Comparison of ENCODE assay signal across 1 cellular context in the genomic region with DNA sequence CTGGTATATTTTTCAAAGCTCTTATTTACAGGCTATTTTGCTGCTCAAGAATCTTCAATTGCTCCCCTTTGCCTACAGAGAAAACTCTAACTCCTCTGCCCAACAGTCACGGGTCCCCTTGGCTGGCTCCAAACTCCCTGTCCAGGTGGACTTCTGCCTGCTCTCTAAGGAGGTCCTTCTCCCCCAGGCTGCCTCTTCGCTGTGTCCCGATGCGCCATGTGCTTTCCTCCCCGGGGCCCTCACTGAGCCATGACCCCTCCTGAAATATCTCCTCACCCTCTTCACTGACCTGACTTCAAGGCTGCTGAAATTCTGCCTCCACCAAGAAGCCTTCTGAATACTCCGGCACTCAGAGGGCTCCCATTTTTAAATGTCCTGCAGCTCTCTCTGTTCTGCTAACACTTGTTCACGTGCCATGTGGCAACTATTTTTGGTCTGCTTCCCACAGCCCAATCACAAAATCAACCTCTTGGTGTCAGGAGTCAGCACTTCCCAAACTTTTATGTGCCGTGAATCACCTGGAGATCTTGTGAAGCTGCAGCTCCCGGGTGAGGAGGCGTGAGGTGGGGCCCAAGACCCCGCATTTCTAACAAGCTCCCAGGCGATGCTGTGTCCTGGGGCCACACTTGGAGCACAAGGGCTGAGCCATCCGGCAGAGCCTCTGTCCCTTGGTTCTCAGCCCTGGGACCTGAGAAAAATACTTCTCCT.
TF ChIP-seq lines count a peak whose summit lies in the region.

No MANE protein-coding gene starts in this region.

TF ChIP-seq in HepG2, 621 proteins besides CTCF, POLR2A, EP300 and RAD21 (continued from another document):
- TF ChIP-seq, protein P1, sequence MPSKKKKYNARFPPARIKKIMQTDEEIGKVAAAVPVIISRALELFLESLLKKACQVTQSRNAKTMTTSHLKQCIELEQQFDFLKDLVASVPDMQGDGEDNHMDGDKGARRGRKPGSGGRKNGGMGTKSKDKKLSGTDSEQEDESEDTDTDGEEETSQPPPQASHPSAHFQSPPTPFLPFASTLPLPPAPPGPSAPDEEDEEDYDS (CRISPR knock-in tag; IDR thresholded peaks at IDR 0.05): no peak
- TF ChIP-seq CREM (IDR thresholded peaks at IDR 0.05) (no peak), CREM (CRISPR knock-in tag; IDR thresholded peaks at IDR 0.05) (no peak), SPEN (CRISPR knock-in tag; IDR thresholded peaks at IDR 0.05; ENCODE audit: low read depth) (no peak), ZFP37 (CRISPR knock-in tag; IDR thresholded peaks at IDR 0.05; ENCODE audit: borderline replicate concordance) (no peak), ADNP (CRISPR knock-in tag; IDR thresholded peaks at IDR 0.05) (no peak), ZNF3 (CRISPR knock-in tag; IDR thresholded peaks at IDR 0.05) (no peak), TSC22D2 (CRISPR knock-in tag; IDR thresholded peaks at IDR 0.05; ENCODE audit: borderline replicate concordance) (no peak), SNRNP70 (IDR thresholded peaks at IDR 0.05; ENCODE audit: low read depth, low read length) (no peak), ZNF205 (CRISPR knock-in tag; IDR thresholded peaks at IDR 0.05) (no peak), HOXA3 (CRISPR knock-in tag; IDR thresholded peaks at IDR 0.05) (no peak)
- TF ChIP-seq, protein P2, sequence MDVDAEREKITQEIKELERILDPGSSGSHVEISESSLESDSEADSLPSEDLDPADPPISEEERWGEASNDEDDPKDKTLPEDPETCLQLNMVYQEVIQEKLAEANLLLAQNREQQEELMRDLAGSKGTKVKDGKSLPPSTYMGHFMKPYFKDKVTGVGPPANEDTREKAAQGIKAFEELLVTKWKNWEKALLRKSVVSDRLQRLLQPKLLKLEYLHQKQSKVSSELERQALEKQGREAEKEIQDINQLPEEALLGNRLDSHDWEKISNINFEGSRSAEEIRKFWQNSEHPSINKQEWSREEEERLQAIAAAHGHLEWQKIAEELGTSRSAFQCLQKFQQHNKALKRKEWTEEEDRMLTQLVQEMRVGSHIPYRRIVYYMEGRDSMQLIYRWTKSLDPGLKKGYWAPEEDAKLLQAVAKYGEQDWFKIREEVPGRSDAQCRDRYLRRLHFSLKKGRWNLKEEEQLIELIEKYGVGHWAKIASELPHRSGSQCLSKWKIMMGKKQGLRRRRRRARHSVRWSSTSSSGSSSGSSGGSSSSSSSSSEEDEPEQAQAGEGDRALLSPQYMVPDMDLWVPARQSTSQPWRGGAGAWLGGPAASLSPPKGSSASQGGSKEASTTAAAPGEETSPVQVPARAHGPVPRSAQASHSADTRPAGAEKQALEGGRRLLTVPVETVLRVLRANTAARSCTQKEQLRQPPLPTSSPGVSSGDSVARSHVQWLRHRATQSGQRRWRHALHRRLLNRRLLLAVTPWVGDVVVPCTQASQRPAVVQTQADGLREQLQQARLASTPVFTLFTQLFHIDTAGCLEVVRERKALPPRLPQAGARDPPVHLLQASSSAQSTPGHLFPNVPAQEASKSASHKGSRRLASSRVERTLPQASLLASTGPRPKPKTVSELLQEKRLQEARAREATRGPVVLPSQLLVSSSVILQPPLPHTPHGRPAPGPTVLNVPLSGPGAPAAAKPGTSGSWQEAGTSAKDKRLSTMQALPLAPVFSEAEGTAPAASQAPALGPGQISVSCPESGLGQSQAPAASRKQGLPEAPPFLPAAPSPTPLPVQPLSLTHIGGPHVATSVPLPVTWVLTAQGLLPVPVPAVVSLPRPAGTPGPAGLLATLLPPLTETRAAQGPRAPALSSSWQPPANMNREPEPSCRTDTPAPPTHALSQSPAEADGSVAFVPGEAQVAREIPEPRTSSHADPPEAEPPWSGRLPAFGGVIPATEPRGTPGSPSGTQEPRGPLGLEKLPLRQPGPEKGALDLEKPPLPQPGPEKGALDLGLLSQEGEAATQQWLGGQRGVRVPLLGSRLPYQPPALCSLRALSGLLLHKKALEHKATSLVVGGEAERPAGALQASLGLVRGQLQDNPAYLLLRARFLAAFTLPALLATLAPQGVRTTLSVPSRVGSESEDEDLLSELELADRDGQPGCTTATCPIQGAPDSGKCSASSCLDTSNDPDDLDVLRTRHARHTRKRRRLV (CRISPR knock-in tag; IDR thresholded peaks at IDR 0.05): no peak
- TF ChIP-seq, protein P3, sequence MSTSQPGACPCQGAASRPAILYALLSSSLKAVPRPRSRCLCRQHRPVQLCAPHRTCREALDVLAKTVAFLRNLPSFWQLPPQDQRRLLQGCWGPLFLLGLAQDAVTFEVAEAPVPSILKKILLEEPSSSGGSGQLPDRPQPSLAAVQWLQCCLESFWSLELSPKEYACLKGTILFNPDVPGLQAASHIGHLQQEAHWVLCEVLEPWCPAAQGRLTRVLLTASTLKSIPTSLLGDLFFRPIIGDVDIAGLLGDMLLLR (CRISPR knock-in tag; IDR thresholded peaks at IDR 0.05): no peak
- TF ChIP-seq, protein P4, sequence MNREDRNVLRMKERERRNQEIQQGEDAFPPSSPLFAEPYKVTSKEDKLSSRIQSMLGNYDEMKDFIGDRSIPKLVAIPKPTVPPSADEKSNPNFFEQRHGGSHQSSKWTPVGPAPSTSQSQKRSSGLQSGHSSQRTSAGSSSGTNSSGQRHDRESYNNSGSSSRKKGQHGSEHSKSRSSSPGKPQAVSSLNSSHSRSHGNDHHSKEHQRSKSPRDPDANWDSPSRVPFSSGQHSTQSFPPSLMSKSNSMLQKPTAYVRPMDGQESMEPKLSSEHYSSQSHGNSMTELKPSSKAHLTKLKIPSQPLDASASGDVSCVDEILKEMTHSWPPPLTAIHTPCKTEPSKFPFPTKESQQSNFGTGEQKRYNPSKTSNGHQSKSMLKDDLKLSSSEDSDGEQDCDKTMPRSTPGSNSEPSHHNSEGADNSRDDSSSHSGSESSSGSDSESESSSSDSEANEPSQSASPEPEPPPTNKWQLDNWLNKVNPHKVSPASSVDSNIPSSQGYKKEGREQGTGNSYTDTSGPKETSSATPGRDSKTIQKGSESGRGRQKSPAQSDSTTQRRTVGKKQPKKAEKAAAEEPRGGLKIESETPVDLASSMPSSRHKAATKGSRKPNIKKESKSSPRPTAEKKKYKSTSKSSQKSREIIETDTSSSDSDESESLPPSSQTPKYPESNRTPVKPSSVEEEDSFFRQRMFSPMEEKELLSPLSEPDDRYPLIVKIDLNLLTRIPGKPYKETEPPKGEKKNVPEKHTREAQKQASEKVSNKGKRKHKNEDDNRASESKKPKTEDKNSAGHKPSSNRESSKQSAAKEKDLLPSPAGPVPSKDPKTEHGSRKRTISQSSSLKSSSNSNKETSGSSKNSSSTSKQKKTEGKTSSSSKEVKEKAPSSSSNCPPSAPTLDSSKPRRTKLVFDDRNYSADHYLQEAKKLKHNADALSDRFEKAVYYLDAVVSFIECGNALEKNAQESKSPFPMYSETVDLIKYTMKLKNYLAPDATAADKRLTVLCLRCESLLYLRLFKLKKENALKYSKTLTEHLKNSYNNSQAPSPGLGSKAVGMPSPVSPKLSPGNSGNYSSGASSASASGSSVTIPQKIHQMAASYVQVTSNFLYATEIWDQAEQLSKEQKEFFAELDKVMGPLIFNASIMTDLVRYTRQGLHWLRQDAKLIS (CRISPR knock-in tag; IDR thresholded peaks at IDR 0.05): no peak
